In the genomic region with DNA sequence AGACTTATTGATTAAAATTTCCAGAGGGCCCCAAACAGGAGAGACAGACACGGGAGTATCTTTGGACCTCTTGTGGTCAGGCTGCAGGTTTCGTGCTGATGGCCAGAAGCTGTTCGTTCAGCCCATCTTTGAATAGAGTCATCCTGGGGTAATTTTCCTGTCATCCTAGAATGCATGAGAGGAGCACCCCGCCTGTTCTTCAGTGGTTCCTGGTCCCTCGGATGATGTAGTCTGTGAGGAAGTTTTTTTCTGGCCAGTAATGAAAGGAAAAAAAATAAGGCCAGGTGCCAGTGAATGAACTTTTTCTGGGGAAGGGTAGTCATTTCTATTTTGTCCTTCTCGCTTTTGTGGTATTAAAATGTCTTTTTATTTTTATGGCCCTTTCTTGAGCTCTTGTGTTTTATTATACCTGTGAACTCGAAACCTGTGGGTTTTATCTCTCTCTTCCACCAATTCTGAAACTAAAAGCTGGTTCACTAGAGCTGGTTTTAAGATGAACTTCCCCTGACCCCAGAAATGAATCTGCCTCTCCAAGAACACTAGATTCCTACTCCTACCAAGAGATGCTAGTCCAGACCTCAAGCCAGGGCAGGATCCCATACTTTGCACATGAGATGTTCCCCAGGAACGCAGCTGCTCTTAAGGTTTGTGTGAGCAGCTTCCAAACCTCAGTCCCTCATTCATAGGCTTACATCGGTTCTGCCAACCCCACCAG, we compare ENCODE assay signal across 13 cellular contexts. TPM values are rescaled to one million over a fixed set of nuclear protein-coding genes. Genes with fewer than 3 reads are reported as not detected.
DNase-seq lines count a peak whose midpoint lies in the region; ATAC-seq, FAIRE-seq and TF ChIP-seq lines count a peak whose summit lies in the region.
"Had no signal": no experiment of that assay in that cellular context is flagged by ENCODE, and none has a peak within 500 bp of the region (broad histone marks: within the 10 kb centered on the region; RNA-seq: fewer than 3 reads in every experiment).

No MANE protein-coding gene starts in this region.

- no peaks in the 10 kb centered on the region for H4K20me1 ChIP-seq in astrocyte (ENCODE audit: insufficient read depth, low read length)

- H3K4me1 Mint-ChIP-seq in astrocyte (ENCODE audit: low read depth, unreplicated experiment) = no peaks in the 10 kb centered on the region

- TF ChIP-seq CTCF in astrocyte (IDR thresholded peaks at IDR 0.05; ENCODE audit: insufficient read depth, low read depth, low read length) (no peak), foreskin keratinocyte (conservative IDR thresholded peaks at IDR 0.05) (no peak), stomach (IDR thresholded peaks at IDR 0.05) (no peak)

- no peak for FAIRE-seq in astrocyte (lab: Jason Lieb, UNC)
- FAIRE-seq: TTC549 had no signal

- H3K4me3 ChIP-seq in astrocyte (ENCODE audit: insufficient read depth, low read depth, low read length) (no peak overlapping the region), stomach (no peak overlapping the region)
- H3K4me3 ChIP-seq: testis had no signal

- no peak overlapping the region for H3K27ac ChIP-seq in astrocyte (ENCODE audit: low read depth, low read length)
- H3K27ac ChIP-seq in foreskin keratinocyte = no peak overlapping the region
- H3K27ac ChIP-seq in stomach = no peak overlapping the region
- H3K27ac ChIP-seq: C4-2B, testis had no signal

- no peaks in the 10 kb centered on the region for H3K27me3 ChIP-seq in astrocyte (ENCODE audit: insufficient read depth, low read length)
- H3K27me3 ChIP-seq in foreskin keratinocyte = no peaks in the 10 kb centered on the region
- H3K27me3 ChIP-seq in stomach = no peaks in the 10 kb centered on the region
- H3K27me3 ChIP-seq: testis had no signal

- H3K79me2 ChIP-seq in astrocyte (ENCODE audit: insufficient read depth, low read length) = no peaks in the 10 kb centered on the region

- DNase-seq in astrocyte (ENCODE audit: low read depth) (peak; percentile 97), foreskin keratinocyte (no peak), stomach (no peak), DMS 273 (lab: John Stamatoyannopoulos, UW; ENCODE audit: unreplicated experiment) (no peak)
- DNase-seq: endodermal cell; stimulated activated CD4-positive, alpha-beta T cell treated with anti-CD3 and anti-CD28 coated beads, Interleukin-4, amount 100 ng/mL, for 1 hour; testis had no signal

- H3K36me3 ChIP-seq in astrocyte (ENCODE audit: insufficient read depth, low read length) (no peaks in the 10 kb centered on the region), stomach (no peaks in the 10 kb centered on the region)

- peaks cover 4% of the 10 kb centered on the region for H3K27me3 Mint-ChIP-seq in astrocyte (ENCODE audit: low read depth, unreplicated experiment)

- 70 to 76% (median 70%) methylated on average over 9 of the region's 9 CpGs for WGBS in stomach, 5 donors

- intact Hi-C loops in stomach (cut with DNase I; ENCODE audit: low total_unique reads) = no loop called here

- no peak overlapping the region for H3K4me2 ChIP-seq in astrocyte (ENCODE audit: low read length)

- no peak overlapping the region for H3K4me3 Mint-ChIP-seq in astrocyte (ENCODE audit: unreplicated experiment)
- H3K4me3 Mint-ChIP-seq: endodermal cell had no signal

- ATAC-seq in GM18498 (IDR thresholded peaks at IDR 0.05; ENCODE audit: unreplicated experiment) (peak; percentile 94), GM19455 (IDR thresholded peaks at IDR 0.05; ENCODE audit: unreplicated experiment) (peak; percentile 90), HG03103 (IDR thresholded peaks at IDR 0.05; ENCODE audit: low read depth, unreplicated experiment) (peak; percentile 80), foreskin keratinocyte (no peak), HG02588 (IDR thresholded peaks at IDR 0.05; ENCODE audit: unreplicated experiment) (no peak)

- H2AFZ ChIP-seq in astrocyte (ENCODE audit: low read depth, low read length) = no peak overlapping the region

- no peak overlapping the region for H3K9ac ChIP-seq in astrocyte (ENCODE audit: low read length)

- H3K4me1 ChIP-seq in astrocyte (ENCODE audit: insufficient read depth, low read length) (no peaks in the 10 kb centered on the region), foreskin keratinocyte (no peaks in the 10 kb centered on the region), stomach (peaks cover 0 to under 1% (median 0%) of the 10 kb centered on the region in 4 donors)
- H3K4me1 ChIP-seq: testis had no signal

- TF ChIP-seq POLR2A in stomach (IDR thresholded peaks at IDR 0.05) = no peak

- no peak for TF ChIP-seq EP300 in stomach (IDR thresholded peaks at IDR 0.05)

- H3K9me3 ChIP-seq in astrocyte (ENCODE audit: insufficient read depth, low read depth, low read length) (no peaks in the 10 kb centered on the region), stomach (peaks cover 0 to 13% (median 4%) of the 10 kb centered on the region in 4 donors)
- H3K9me3 ChIP-seq: testis had no signal

- H3K27ac Mint-ChIP-seq in astrocyte (ENCODE audit: unreplicated experiment) = no peak overlapping the region
- H3K27ac Mint-ChIP-seq: endodermal cell had no signal

- H3K36me3 Mint-ChIP-seq in astrocyte (ENCODE audit: low read depth, unreplicated experiment) = no peaks in the 10 kb centered on the region

- H3K9me3 Mint-ChIP-seq in astrocyte (ENCODE audit: unreplicated experiment) = peaks cover 2% of the 10 kb centered on the region
- H3K9me3 Mint-ChIP-seq: endodermal cell had no signal

RNA-seq across cellular contexts. Expression of gene MEST, which starts 15.4 kb away (rescaled TPM):
- total RNA-seq in astrocyte = 170 and 214 TPM in 2 replicates
- total RNA-seq in foreskin keratinocyte = 32.0 and 42.3 TPM in 2 replicates
- polyA plus RNA-seq in foreskin keratinocyte = 19.2 and 28.2 TPM in 2 replicates
- 10 to 100 TPM in 2 of 5 donors, 1 to 10 TPM in 2, not detected in 1; 3.1 to 88.7 (median 10.6) TPM for total RNA-seq in stomach
- polyA plus RNA-seq in stomach = 1 to 10 TPM; 4.1 to 4.9 (median 4.8) TPM

RNA-seq across cellular contexts. Expression of gene CEP41, which starts 35.6 kb away (rescaled TPM):
- total RNA-seq in astrocyte (16.4 and 17.3 TPM in 2 replicates), foreskin keratinocyte (19.0 and 20.5 TPM in 2 replicates), stomach (1 to 10 TPM in 3 of 5 donors, under 1 TPM in 2; 0.58 to 6.2 (median 2.6) TPM)
- polyA plus RNA-seq in foreskin keratinocyte (11.8 and 12.6 TPM in 2 replicates), stomach (1 to 10 TPM; 2.2 to 5.2 (median 4.5) TPM)

Comparison
In these comparisons a context has a peak if more than half of its experiments do, and no peak if none do; other contexts are left out.
1. ATAC-seq: peak in GM18498 (single experiment), GM19455 (single experiment) and HG03103 (single experiment); none in foreskin keratinocyte (single experiment) and HG02588 (single experiment).